18 cellular contexts compared by ENCODE assay signal in the genomic region with DNA sequence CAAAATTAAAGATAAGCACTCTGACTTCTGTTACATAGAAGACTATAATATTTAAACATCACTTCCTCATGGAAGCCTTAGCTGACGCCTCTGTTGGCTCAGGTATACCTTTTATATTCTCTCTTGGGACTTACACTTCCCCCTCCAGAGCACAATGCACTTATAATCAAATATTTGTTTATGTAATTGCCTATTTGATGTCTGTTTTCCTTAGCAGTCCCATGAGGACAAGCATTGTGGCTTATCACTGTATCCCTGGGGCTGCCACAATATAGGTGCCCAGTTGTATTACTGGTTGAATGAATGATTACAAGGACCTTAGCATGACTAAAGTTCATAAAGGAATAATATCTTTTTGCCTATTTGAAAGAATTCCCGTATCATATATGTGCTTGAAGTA.
DNase-seq lines count a peak whose midpoint lies in the region; TF ChIP-seq lines count a peak whose summit lies in the region.
"Had no signal": no experiment of that assay in that cellular context is flagged by ENCODE, and none has a peak within 500 bp of the region (broad histone marks: within the 10 kb centered on the region; RNA-seq: fewer than 3 reads in every experiment).

No MANE protein-coding gene starts in this region.

- H3K9me3 Mint-ChIP-seq in HFFc6 (peaks cover 17% of the 10 kb centered on the region), osteocyte (ENCODE audit: unreplicated experiment) (no peaks in the 10 kb centered on the region)
- H3K9me3 Mint-ChIP-seq: T-helper 2 cell treated with Interferon-gamma antibody and Interleukin-4, amounts not matched to agents 5 μg/mL and 100 μg/mL, for 36 hours had no signal

- H3K27me3 Mint-ChIP-seq in HFFc6 (ENCODE audit: insufficient read depth), result no peaks in the 10 kb centered on the region; the same call in 1 of the 2 replicates
- H3K27me3 Mint-ChIP-seq in osteocyte (ENCODE audit: unreplicated experiment), result no peaks in the 10 kb centered on the region

- BruUV-seq in OCI-LY7 (replicated peaks; lab: Mats Ljungman, UMichigan), result no TSS peak

- peak; percentile 7 for DNase-seq in NCI-H510A treated with DMSO at 0.1 percent for 48 hours (lab: John Stamatoyannopoulos, UW)
- DNase-seq in NCI-H510A (lab: John Stamatoyannopoulos, UW), result no peak
- peak; percentile 99 for DNase-seq in NCI-H2029 (lab: John Stamatoyannopoulos, UW)
- peak; percentile 82 for DNase-seq in NCI-H748 (lab: John Stamatoyannopoulos, UW; ENCODE audit: unreplicated experiment)
- DNase-seq in GDM1 (lab: John Stamatoyannopoulos, UW), result no peak
- no peak for DNase-seq in HFFc6
- no peak for DNase-seq in OCI-LY7 (ENCODE audit: low spot score)
- DNase-seq in osteocyte (ENCODE audit: extremely low spot score, unreplicated experiment), result no peak
- DNase-seq: Calu3; KG1; NCI-H1694 treated with DMSO at 0.1 percent for 48 hours; NCI-H345; NK-92 treated with Interleukin-12 subunit alpha and Interleukin-12 subunit beta, amount 100 ng/mL, for 24 hours; PC-3; SW 1271 had no signal

- H3K9me2 ChIP-seq in OCI-LY7 (ENCODE audit: insufficient read depth, low read length), result no peaks in the 10 kb centered on the region

- H3K27ac ChIP-seq in OCI-LY7 (ENCODE audit: low read depth, low read length, poor library complexity, severe bottlenecking), result no peak overlapping the region
- H3K27ac ChIP-seq: SJSA1 had no signal

- no peak for TF ChIP-seq CTCF in HFFc6 (IDR thresholded peaks at IDR 0.05)
- TF ChIP-seq CTCF in OCI-LY7 (conservative IDR thresholded peaks at IDR 0.05; ENCODE audit: low read length), result no peak
- no peak for TF ChIP-seq CTCF in osteocyte (IDR thresholded peaks at IDR 0.05)

- H3K4me2 ChIP-seq in OCI-LY7 (ENCODE audit: low read length), result no peak overlapping the region

- H3K4me3 Mint-ChIP-seq in HFFc6 (no peak overlapping the region), osteocyte (ENCODE audit: unreplicated experiment) (no peak overlapping the region)
- H3K4me3 Mint-ChIP-seq: CD14-positive monocyte; T-helper 2 cell treated with Interferon-gamma antibody and Interleukin-4, amounts not matched to agents 5 μg/mL and 100 μg/mL, for 36 hours had no signal

- H3K4me1 Mint-ChIP-seq in HFFc6 (ENCODE audit: low read depth) (no peaks in the 10 kb centered on the region), osteocyte (ENCODE audit: unreplicated experiment) (no peaks in the 10 kb centered on the region)
- H3K4me1 Mint-ChIP-seq: CD14-positive monocyte had no signal

- H3K4me3 ChIP-seq in OCI-LY7 (ENCODE audit: low read depth, low read length, poor library complexity, severe bottlenecking), result no peak overlapping the region
- H3K4me3 ChIP-seq: SJSA1 had no signal

- no peaks in the 10 kb centered on the region for H3K36me3 ChIP-seq in OCI-LY7 (ENCODE audit: insufficient read depth, low read length)
- H3K36me3 ChIP-seq: SJSA1 had no signal

- H2AFZ ChIP-seq in OCI-LY7 (ENCODE audit: low read length), result no peak overlapping the region

- no peaks in the 10 kb centered on the region for H3K79me2 ChIP-seq in OCI-LY7 (ENCODE audit: insufficient read depth, low read depth, low read length)

- POLR2A ChIA-PET in OCI-LY7 (lab: Charles Lee), result no interaction called here

- no peaks in the 10 kb centered on the region for H3K4me1 ChIP-seq in OCI-LY7 (ENCODE audit: insufficient read depth, low read length, poor library complexity, severe bottlenecking)
- H3K4me1 ChIP-seq: SJSA1 had no signal

- intact Hi-C loops in OCI-LY7 (cut with micrococcal nuclease; ENCODE audit: unreplicated experiment), result no loop called here

- H3K36me3 Mint-ChIP-seq in HFFc6 (ENCODE audit: low read depth) (no peaks in the 10 kb centered on the region), osteocyte (ENCODE audit: unreplicated experiment) (no peaks in the 10 kb centered on the region)
- H3K36me3 Mint-ChIP-seq: CD14-positive monocyte had no signal

- H3K27ac Mint-ChIP-seq in HFFc6 (no peak overlapping the region), osteocyte (ENCODE audit: unreplicated experiment) (no peak overlapping the region)
- H3K27ac Mint-ChIP-seq: CD14-positive monocyte; T-helper 2 cell treated with Interferon-gamma antibody and Interleukin-4, amounts not matched to agents 5 μg/mL and 100 μg/mL, for 36 hours had no signal

- H3K9me3 ChIP-seq in OCI-LY7 (ENCODE audit: low read length), result no peaks in the 10 kb centered on the region
- H3K9me3 ChIP-seq: SJSA1 had no signal

- no peaks in the 10 kb centered on the region for H4K20me1 ChIP-seq in OCI-LY7 (ENCODE audit: insufficient read depth, low read length)

- CTCF ChIA-PET in OCI-LY7 (lab: Charles Lee; ENCODE audit: unreplicated experiment), result no interaction called here

Comparison
In these comparisons a context has a peak if more than half of its experiments do, and no peak if none do; other contexts are left out.
1. DNase-seq: peak in NCI-H510A treated with DMSO at 0.1 percent for 48 hours (single experiment), NCI-H2029 (single experiment) and NCI-H748 (single experiment); none in NCI-H510A (single experiment), GDM1 (single experiment), HFFc6 (single experiment), OCI-LY7 (single experiment) and osteocyte (single experiment).